Comparison of ENCODE assay signal across 8 cellular contexts in the genomic region with DNA sequence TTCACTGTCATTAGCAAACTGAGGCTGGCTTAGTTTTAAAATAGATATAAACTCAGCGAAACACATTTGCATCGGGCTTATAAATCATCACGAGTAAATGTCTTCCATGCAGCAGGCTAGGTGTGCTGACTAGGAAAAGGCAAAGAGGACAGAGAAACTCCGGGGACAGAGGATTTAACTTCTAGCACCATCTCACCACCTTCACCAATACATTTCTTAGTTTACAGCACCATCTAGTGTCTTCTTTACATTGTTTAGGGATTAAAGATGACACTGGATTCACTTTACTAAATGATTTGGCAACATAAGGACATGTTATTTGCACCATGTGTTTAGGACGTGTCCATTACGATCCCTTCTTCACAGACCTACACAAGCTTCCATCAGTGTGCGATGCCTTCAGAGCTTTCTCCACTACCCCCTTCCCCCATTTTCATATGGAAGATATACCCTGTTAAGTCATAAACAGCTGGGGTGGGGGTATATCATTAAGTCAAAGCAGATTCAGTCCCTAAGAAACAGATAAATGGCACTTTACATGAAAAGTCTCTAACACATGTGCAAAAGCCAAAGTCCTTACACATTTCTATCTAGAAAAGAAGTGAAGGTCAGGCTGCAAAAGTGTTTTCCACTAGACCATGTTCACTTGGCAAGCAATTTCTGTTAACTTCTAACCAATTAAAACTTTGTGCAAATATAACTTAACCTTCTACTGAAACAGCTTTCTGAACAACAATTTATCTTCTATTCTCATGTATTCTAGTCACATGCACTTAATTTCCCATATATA.
A peak's percentile ranks its signal among the peaks of the same experiment; 100 is the strongest.
DNase-seq lines count a peak whose midpoint lies in the region; ATAC-seq, FAIRE-seq and TF ChIP-seq lines count a peak whose summit lies in the region.

No MANE protein-coding gene starts in this region.

- H3K9ac ChIP-seq in PC-3 (ENCODE audit: low read length): no peak overlapping the region

- H3K36me3 ChIP-seq in PC-3 (ENCODE audit: low read depth, low read length) (no peaks in the 10 kb centered on the region), MG63 (no peaks in the 10 kb centered on the region; the same call in 1 of the 2 replicates)

- no peaks in the 10 kb centered on the region for H3F3A ChIP-seq in PC-3 (ENCODE audit: low read length, unreplicated experiment)

- intact Hi-C loops in PC-3 (cut with micrococcal nuclease): loop anchor here (1.0 to 2.0 kb wide), 3 partner anchors 69 to 461 kb away; no protein-coding TSS in a partner anchor

- peak; percentile 37 for DNase-seq in D721Med (ENCODE audit: insufficient read length, low spot score)
- DNase-seq in Kasumi-1 (lab: John Stamatoyannopoulos, UW): peak; percentile 80 to 94
- DNase-seq in PC-3: peak; percentile 76
- DNase-seq in epithelial cell of esophagus (ENCODE audit: low read depth): peak; percentile 60
- DNase-seq in MG63: no peak

- no TSS peak for BruUV-seq in PC-3 (replicated peaks; lab: Mats Ljungman, UMichigan)

- H3K4me2 ChIP-seq in PC-3 (ENCODE audit: low read length): no peak overlapping the region

- H3K27ac Mint-ChIP-seq in nephron: peak overlapping the region; percentile 4 to 49 (median 11)

- 0 out of 2 replicates have a peak, but pooled peaks cover 3% of the 10 kb centered on the region for H4K20me1 ChIP-seq in PC-3 (ENCODE audit: low read length)

- no peaks in the 10 kb centered on the region for H3K9me3 Mint-ChIP-seq in nephron

- H3K36me3 Mint-ChIP-seq in nephron (ENCODE audit: low read depth): peaks cover under 1% of the 10 kb centered on the region

- H3K9me2 ChIP-seq in PC-3 (replicated peaks; ENCODE audit: low read length): no peaks in the 10 kb centered on the region

- H3K27me3 Mint-ChIP-seq in nephron (ENCODE audit: low read depth): peaks cover 4% of the 10 kb centered on the region

- no peaks in the 10 kb centered on the region for H3K9me3 ChIP-seq in PC-3 (ENCODE audit: low read length)
- H3K9me3 ChIP-seq in MG63: no peaks in the 10 kb centered on the region

- H3K4me1 Mint-ChIP-seq in nephron: peaks cover 43% of the 10 kb centered on the region

- H3K27me3 ChIP-seq in PC-3 (ENCODE audit: low read length) (no peaks in the 10 kb centered on the region), MG63 (no peaks in the 10 kb centered on the region)

- no peaks in the 10 kb centered on the region for H3K79me2 ChIP-seq in PC-3 (ENCODE audit: low read length)

- TF ChIP-seq CTCF in D721Med (IDR thresholded peaks at IDR 0.05; ENCODE audit: insufficient read depth, missing control alignments) (peak; percentile 76), PC-3 (conservative IDR thresholded peaks at IDR 0.05; ENCODE audit: low read depth, low read length) (peak; percentile 63), epithelial cell of esophagus (IDR thresholded peaks at IDR 0.05; ENCODE audit: insufficient read depth, low read depth, low read length, missing control alignments) (peak; percentile 42), nephron (IDR thresholded peaks at IDR 0.05; ENCODE audit: unreplicated experiment in 3 of 3) (peak; percentile 41 to 56 (median 43))

- CTCF ChIA-PET in PC-3 (lab: Charles Lee): interaction anchor here (0.5 kb wide), 1 partner anchor 44 kb away, joined by 5 read pairs; no protein-coding TSS in a partner anchor

- no peak overlapping the region for H3K27ac ChIP-seq in PC-3 (ENCODE audit: low read length)

- ATAC-seq in GM21423 (IDR thresholded peaks at IDR 0.05; ENCODE audit: unreplicated experiment) (peak; percentile 69), PC-3 (peak; percentile 66), GM19023 (IDR thresholded peaks at IDR 0.05; ENCODE audit: unreplicated experiment) (no peak)

- H3K4me3 ChIP-seq in PC-3 (ENCODE audit: low read length) (no peak overlapping the region), epithelial cell of esophagus (ENCODE audit: low read length) (no peak overlapping the region), MG63 (no peak overlapping the region)

- H2AFZ ChIP-seq in PC-3 (ENCODE audit: low read length): no peak overlapping the region

- POLR2A ChIA-PET in PC-3 (lab: Charles Lee; ENCODE audit: unreplicated experiment): no interaction called here

- H3K4me1 ChIP-seq in PC-3 (ENCODE audit: insufficient read depth, low read length): peaks cover 8% of the 10 kb centered on the region

- no peak overlapping the region for H3K4me3 Mint-ChIP-seq in nephron

- FAIRE-seq in D721Med (lab: Jason Lieb, UNC): peak; percentile 91
